3 cellular contexts compared by ENCODE assay signal in the genomic region with DNA sequence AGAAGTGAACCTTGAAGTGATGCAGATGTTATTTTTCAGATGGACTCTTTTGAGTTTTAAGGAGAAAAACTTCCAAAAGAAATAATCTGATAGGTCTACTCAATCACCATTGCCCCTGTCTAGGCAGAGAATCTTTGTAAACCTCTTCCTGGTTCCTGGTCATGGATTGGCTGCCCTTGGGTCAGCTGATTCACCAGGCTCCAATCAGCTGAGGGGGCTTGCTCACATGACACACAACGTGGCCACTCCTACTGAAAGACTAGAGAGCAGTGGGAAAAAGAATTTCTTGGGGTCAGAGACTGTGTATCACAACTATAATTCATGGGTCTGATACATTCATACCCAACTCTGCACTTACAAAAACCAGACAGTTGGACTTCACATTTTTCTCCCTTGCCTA.
TF ChIP-seq lines count a peak whose summit lies in the region.

No MANE protein-coding gene starts in this region.

TF ChIP-seq in A549, 52 proteins besides CTCF, POLR2A, EP300 and RAD21:
- TF ChIP-seq, protein P1, sequence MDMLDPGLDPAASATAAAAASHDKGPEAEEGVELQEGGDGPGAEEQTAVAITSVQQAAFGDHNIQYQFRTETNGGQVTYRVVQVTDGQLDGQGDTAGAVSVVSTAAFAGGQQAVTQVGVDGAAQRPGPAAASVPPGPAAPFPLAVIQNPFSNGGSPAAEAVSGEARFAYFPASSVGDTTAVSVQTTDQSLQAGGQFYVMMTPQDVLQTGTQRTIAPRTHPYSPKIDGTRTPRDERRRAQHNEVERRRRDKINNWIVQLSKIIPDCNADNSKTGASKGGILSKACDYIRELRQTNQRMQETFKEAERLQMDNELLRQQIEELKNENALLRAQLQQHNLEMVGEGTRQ (IDR thresholded peaks at IDR 0.05): peak; percentile 82
- TF ChIP-seq FOXS1 (CRISPR knock-in tag; IDR thresholded peaks at IDR 0.05): no peak

TF ChIP-seq in Ishikawa, 13 proteins besides CTCF, POLR2A, EP300 and RAD21 (continued from another document):
- TF ChIP-seq, protein P2, sequence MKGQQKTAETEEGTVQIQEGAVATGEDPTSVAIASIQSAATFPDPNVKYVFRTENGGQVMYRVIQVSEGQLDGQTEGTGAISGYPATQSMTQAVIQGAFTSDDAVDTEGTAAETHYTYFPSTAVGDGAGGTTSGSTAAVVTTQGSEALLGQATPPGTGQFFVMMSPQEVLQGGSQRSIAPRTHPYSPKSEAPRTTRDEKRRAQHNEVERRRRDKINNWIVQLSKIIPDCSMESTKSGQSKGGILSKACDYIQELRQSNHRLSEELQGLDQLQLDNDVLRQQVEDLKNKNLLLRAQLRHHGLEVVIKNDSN (IDR thresholded peaks at IDR 0.05): peak; percentile 76
- TF ChIP-seq NFIC (IDR thresholded peaks at IDR 0.05) (no peak), YY1 (IDR thresholded peaks at IDR 0.05; ENCODE audit: low read depth) (no peak)
TF ChIP-seq in Ishikawa: peak in this region for 1.

TF ChIP-seq in K562, 482 proteins besides CTCF, POLR2A, EP300 and RAD21:
- TF ChIP-seq, protein P3, sequence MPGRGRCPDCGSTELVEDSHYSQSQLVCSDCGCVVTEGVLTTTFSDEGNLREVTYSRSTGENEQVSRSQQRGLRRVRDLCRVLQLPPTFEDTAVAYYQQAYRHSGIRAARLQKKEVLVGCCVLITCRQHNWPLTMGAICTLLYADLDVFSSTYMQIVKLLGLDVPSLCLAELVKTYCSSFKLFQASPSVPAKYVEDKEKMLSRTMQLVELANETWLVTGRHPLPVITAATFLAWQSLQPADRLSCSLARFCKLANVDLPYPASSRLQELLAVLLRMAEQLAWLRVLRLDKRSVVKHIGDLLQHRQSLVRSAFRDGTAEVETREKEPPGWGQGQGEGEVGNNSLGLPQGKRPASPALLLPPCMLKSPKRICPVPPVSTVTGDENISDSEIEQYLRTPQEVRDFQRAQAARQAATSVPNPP (IDR thresholded peaks at IDR 0.05; ENCODE audit: borderline replicate concordance, insufficient read depth, insufficient read length): no peak
- TF ChIP-seq RAD51 (IDR thresholded peaks at IDR 0.05; ENCODE audit: borderline replicate concordance, low read depth) (peak; percentile 80), ZNF24 (IDR thresholded peaks at IDR 0.05) (no peak), TRIM24 (IDR thresholded peaks at IDR 0.05) (no peak), IFI16 (CRISPR knock-in tag; IDR thresholded peaks at IDR 0.05) (no peak), CBX8 (IDR thresholded peaks at IDR 0.05; ENCODE audit: borderline replicate concordance, extremely low read depth, low read depth, low read length, poor library complexity, severe bottlenecking) (no peak), TRIM28 (IDR thresholded peaks at IDR 0.05) (no peak), ZFP36 (IDR thresholded peaks at IDR 0.05; ENCODE audit: low read depth, low read length, partially characterized antibody) (no peak), SMARCA5 (IDR thresholded peaks at IDR 0.05) (no peak), SOX6 (IDR thresholded peaks at IDR 0.05) (no peak), CEBPG (CRISPR knock-in tag; IDR thresholded peaks at IDR 0.05) (no peak), CEBPG (tag; conservative IDR thresholded peaks at IDR 0.05 in 1 of 2, IDR thresholded peaks at IDR 0.05 in 1 of 2) (no peak), ZNF253 (CRISPR knock-in tag; conservative IDR thresholded peaks at IDR 0.05) (no peak), ZNF184 (CRISPR knock-in tag; IDR thresholded peaks at IDR 0.05) (no peak), MAFG (tag; conservative IDR thresholded peaks at IDR 0.05) (no peak), ZFPM2 (CRISPR knock-in tag; IDR thresholded peaks at IDR 0.05) (no peak), PML (IDR thresholded peaks at IDR 0.05; ENCODE audit: low read length) (no peak), NCOR1 (IDR thresholded peaks at IDR 0.05) (no peak), ZNF12 (CRISPR knock-in tag; IDR thresholded peaks at IDR 0.05) (no peak), RBM25 (IDR thresholded peaks at IDR 0.05; ENCODE audit: low read depth, low read length, severe bottlenecking) (peak; percentile 25), NFYB (IDR thresholded peaks at IDR 0.05; ENCODE audit: extremely low read depth, insufficient read length) (peak; percentile 58), FIP1L1 (IDR thresholded peaks at IDR 0.05; ENCODE audit: low read depth, low read length, poor library complexity, severe bottlenecking) (no peak), PHF8 (IDR thresholded peaks at IDR 0.05; ENCODE audit: borderline replicate concordance, low read length) (no peak), ZNF146 (CRISPR knock-in tag; IDR thresholded peaks at IDR 0.05; ENCODE audit: unreplicated experiment) (no peak), STAG1 (CRISPR knock-in tag; IDR thresholded peaks at IDR 0.05; ENCODE audit: borderline replicate concordance) (no peak), GATAD2A (IDR thresholded peaks at IDR 0.05) (no peak), U2AF2 (optimal IDR thresholded peaks at IDR 0.05; ENCODE audit: low read depth, low read length) (no peak), ZNF696 (CRISPR knock-in tag; conservative IDR thresholded peaks at IDR 0.05) (no peak), NR4A1 (CRISPR knock-in tag; IDR thresholded peaks at IDR 0.05) (no peak), NR4A1 (tag; IDR thresholded peaks at IDR 0.05) (no peak), HNRNPK (IDR thresholded peaks at IDR 0.05; ENCODE audit: low read depth, low read length, poor library complexity, severe bottlenecking) (no peak)
- TF ChIP-seq, protein P4, sequence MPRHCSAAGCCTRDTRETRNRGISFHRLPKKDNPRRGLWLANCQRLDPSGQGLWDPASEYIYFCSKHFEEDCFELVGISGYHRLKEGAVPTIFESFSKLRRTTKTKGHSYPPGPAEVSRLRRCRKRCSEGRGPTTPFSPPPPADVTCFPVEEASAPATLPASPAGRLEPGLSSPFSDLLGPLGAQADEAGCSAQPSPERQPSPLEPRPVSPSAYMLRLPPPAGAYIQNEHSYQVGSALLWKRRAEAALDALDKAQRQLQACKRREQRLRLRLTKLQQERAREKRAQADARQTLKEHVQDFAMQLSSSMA (CRISPR knock-in tag; IDR thresholded peaks at IDR 0.05): no peak
- TF ChIP-seq, protein P5, sequence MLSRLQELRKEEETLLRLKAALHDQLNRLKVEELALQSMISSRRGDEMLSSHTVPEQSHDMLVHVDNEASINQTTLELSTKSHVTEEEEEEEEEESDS (CRISPR knock-in tag; IDR thresholded peaks at IDR 0.05): no peak
- TF ChIP-seq, protein P6, sequence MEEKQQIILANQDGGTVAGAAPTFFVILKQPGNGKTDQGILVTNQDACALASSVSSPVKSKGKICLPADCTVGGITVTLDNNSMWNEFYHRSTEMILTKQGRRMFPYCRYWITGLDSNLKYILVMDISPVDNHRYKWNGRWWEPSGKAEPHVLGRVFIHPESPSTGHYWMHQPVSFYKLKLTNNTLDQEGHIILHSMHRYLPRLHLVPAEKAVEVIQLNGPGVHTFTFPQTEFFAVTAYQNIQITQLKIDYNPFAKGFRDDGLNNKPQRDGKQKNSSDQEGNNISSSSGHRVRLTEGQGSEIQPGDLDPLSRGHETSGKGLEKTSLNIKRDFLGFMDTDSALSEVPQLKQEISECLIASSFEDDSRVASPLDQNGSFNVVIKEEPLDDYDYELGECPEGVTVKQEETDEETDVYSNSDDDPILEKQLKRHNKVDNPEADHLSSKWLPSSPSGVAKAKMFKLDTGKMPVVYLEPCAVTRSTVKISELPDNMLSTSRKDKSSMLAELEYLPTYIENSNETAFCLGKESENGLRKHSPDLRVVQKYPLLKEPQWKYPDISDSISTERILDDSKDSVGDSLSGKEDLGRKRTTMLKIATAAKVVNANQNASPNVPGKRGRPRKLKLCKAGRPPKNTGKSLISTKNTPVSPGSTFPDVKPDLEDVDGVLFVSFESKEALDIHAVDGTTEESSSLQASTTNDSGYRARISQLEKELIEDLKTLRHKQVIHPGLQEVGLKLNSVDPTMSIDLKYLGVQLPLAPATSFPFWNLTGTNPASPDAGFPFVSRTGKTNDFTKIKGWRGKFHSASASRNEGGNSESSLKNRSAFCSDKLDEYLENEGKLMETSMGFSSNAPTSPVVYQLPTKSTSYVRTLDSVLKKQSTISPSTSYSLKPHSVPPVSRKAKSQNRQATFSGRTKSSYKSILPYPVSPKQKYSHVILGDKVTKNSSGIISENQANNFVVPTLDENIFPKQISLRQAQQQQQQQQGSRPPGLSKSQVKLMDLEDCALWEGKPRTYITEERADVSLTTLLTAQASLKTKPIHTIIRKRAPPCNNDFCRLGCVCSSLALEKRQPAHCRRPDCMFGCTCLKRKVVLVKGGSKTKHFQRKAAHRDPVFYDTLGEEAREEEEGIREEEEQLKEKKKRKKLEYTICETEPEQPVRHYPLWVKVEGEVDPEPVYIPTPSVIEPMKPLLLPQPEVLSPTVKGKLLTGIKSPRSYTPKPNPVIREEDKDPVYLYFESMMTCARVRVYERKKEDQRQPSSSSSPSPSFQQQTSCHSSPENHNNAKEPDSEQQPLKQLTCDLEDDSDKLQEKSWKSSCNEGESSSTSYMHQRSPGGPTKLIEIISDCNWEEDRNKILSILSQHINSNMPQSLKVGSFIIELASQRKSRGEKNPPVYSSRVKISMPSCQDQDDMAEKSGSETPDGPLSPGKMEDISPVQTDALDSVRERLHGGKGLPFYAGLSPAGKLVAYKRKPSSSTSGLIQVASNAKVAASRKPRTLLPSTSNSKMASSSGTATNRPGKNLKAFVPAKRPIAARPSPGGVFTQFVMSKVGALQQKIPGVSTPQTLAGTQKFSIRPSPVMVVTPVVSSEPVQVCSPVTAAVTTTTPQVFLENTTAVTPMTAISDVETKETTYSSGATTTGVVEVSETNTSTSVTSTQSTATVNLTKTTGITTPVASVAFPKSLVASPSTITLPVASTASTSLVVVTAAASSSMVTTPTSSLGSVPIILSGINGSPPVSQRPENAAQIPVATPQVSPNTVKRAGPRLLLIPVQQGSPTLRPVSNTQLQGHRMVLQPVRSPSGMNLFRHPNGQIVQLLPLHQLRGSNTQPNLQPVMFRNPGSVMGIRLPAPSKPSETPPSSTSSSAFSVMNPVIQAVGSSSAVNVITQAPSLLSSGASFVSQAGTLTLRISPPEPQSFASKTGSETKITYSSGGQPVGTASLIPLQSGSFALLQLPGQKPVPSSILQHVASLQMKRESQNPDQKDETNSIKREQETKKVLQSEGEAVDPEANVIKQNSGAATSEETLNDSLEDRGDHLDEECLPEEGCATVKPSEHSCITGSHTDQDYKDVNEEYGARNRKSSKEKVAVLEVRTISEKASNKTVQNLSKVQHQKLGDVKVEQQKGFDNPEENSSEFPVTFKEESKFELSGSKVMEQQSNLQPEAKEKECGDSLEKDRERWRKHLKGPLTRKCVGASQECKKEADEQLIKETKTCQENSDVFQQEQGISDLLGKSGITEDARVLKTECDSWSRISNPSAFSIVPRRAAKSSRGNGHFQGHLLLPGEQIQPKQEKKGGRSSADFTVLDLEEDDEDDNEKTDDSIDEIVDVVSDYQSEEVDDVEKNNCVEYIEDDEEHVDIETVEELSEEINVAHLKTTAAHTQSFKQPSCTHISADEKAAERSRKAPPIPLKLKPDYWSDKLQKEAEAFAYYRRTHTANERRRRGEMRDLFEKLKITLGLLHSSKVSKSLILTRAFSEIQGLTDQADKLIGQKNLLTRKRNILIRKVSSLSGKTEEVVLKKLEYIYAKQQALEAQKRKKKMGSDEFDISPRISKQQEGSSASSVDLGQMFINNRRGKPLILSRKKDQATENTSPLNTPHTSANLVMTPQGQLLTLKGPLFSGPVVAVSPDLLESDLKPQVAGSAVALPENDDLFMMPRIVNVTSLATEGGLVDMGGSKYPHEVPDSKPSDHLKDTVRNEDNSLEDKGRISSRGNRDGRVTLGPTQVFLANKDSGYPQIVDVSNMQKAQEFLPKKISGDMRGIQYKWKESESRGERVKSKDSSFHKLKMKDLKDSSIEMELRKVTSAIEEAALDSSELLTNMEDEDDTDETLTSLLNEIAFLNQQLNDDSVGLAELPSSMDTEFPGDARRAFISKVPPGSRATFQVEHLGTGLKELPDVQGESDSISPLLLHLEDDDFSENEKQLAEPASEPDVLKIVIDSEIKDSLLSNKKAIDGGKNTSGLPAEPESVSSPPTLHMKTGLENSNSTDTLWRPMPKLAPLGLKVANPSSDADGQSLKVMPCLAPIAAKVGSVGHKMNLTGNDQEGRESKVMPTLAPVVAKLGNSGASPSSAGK (IDR thresholded peaks at IDR 0.05): no peak
- TF ChIP-seq, protein P2 (CRISPR knock-in tag; IDR thresholded peaks at IDR 0.05): peak; percentile 73
- TF ChIP-seq, protein P1 (CRISPR knock-in tag; IDR thresholded peaks at IDR 0.05): peak; percentile 83
